Comparison of ENCODE assay signal across 9 cellular contexts in the genomic region with DNA sequence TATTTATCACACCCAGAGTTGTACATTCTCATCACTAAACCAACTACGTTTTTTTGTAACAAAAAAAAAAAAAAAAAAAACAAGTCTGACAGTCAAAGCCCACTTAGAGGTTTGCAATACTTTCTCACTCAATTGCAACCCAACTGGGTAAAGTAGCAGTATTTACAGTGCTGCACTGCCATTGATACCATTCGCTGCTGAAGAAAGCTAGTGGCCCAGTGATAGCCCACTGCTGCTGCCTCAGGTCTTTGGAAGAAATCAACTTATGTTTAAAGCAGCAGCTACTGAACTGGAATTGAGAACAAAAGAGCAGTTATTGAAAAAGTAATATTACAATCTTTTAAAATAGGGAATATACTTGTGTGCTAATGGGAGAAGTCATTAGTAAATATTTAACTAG. TPM values are rescaled to one million over a fixed set of nuclear protein-coding genes. Genes with fewer than 3 reads are reported as not detected.
DNase-seq lines count a peak whose midpoint lies in the region; ATAC-seq and TF ChIP-seq lines count a peak whose summit lies in the region.
"Had no signal": no experiment of that assay in that cellular context is flagged by ENCODE, and none has a peak within 500 bp of the region (broad histone marks: within the 10 kb centered on the region; RNA-seq: fewer than 3 reads in every experiment).

No MANE protein-coding gene starts in this region.

- peak overlapping the region; percentile 84 for H3K27ac Mint-ChIP-seq in activated CD8-positive, alpha-beta T cell treated with anti-CD3 and anti-CD28 coated beads, Interleukin-2, amount 10 ng/mL, durations not matched to agents 7 days and 5 days

- H3K9me3 Mint-ChIP-seq in activated CD8-positive, alpha-beta T cell treated with anti-CD3 and anti-CD28 coated beads, Interleukin-2, amount 10 ng/mL, durations not matched to agents 7 days and 5 days (ENCODE audit: insufficient read depth) = no peaks in the 10 kb centered on the region

- POLR2A ChIA-PET in SK-N-SH (lab: Yijun Ruan, JAX) = interaction anchor here (0.6 to 5.2 kb wide), 5 partner anchors 24 to 482 kb away, joined by 3 to 47 read pairs (median 4); partner anchors contain the start of gene COX20
- POLR2A ChIA-PET in activated CD8-positive, alpha-beta T cell treated with anti-CD3 and anti-CD28 coated beads, Interleukin-2, amount 10 ng/mL, durations not matched to agents 7 days and 5 days (lab: Charles Lee) = interaction anchor here (0.9 to 6.6 kb wide), 8 partner anchors 7 to 111 kb away, joined by 3 to 180 read pairs (median 22); partner anchors contain the start of gene COX20

- no peaks in the 10 kb centered on the region for H3K27me3 Mint-ChIP-seq in activated CD8-positive, alpha-beta T cell treated with anti-CD3 and anti-CD28 coated beads, Interleukin-2, amount 10 ng/mL, durations not matched to agents 7 days and 5 days (ENCODE audit: low read depth)

- peaks cover 33% of the 10 kb centered on the region for H3F3A ChIP-seq in SK-N-SH (replicated peaks; ENCODE audit: insufficient read depth)

- H3K4me3 ChIP-seq in SK-N-SH (ENCODE audit: low read depth in 2 of 2, low read length in 1 of 2) = peak overlapping the region; percentile 99 to 100
- peak overlapping the region; percentile 67; the same call in 1 of the 2 replicates for H3K4me3 ChIP-seq in iPS-18c (ENCODE audit: insufficient read depth, low read depth, low read length)

- peaks cover 62% of the 10 kb centered on the region for H3K36me3 Mint-ChIP-seq in activated CD8-positive, alpha-beta T cell treated with anti-CD3 and anti-CD28 coated beads, Interleukin-2, amount 10 ng/mL, durations not matched to agents 7 days and 5 days (ENCODE audit: low read depth)

- H3K9me3 ChIP-seq in SK-N-SH = no peaks in the 10 kb centered on the region
- H3K9me3 ChIP-seq in iPS-18c (ENCODE audit: control insufficient read depth, insufficient read depth, low read length) = no peaks in the 10 kb centered on the region

- ATAC-seq in SK-N-SH treated with all-trans-retinoic acid at 6 μM for 48 hours = no peak
- ATAC-seq in activated CD8-positive, alpha-beta T cell treated with anti-CD3 and anti-CD28 coated beads, Interleukin-2, amount 10 ng/mL, durations not matched to agents 7 days and 5 days = no peak
- ATAC-seq in GM18502 (IDR thresholded peaks at IDR 0.05; ENCODE audit: poor library complexity, unreplicated experiment) = no peak
- no peak for ATAC-seq in HG02852 (IDR thresholded peaks at IDR 0.05; ENCODE audit: unreplicated experiment)

- H3K4me2 ChIP-seq in SK-N-SH = peak overlapping the region; percentile 75

- TF ChIP-seq RAD21 in SK-N-SH (IDR thresholded peaks at IDR 0.05; ENCODE audit: low read length) = no peak

- H3K9ac ChIP-seq in SK-N-SH = peak overlapping the region; percentile 100

- TF ChIP-seq CTCF in SK-N-SH (IDR thresholded peaks at IDR 0.05) = no peak

- no peak for DNase-seq in SK-N-SH
- no peak for DNase-seq in activated CD8-positive, alpha-beta T cell treated with anti-CD3 and anti-CD28 coated beads, Interleukin-2, amount 10 ng/mL, durations not matched to agents 7 days and 5 days
- DNase-seq in superior temporal gyrus (ENCODE audit: extremely low spot score) = peak; percentile 13
- DNase-seq in NK-92 treated with Interleukin-12 subunit alpha and Interleukin-12 subunit beta, amount 100 ng/mL, for 24 hours (lab: John Stamatoyannopoulos, UW) = no peak
- DNase-seq: DMS153 had no signal

- TF ChIP-seq EP300 in SK-N-SH (IDR thresholded peaks at IDR 0.05; ENCODE audit: borderline replicate concordance in 1 of 2, low read depth in 1 of 2, low read length in 1 of 2) = no peak

- H3K36me3 ChIP-seq in SK-N-SH (replicated peaks in 1 of 2; ENCODE audit: control insufficient read depth in 1 of 2, insufficient read depth in 2 of 2, low read length in 1 of 2) = peaks cover 54 to 59% of the 10 kb centered on the region in 2 experiments

- 6% methylated on average over 2 of the region's 2 CpGs for WGBS in SK-N-SH (ENCODE audit: low lambda C conversion rate)

- H3K27me3 ChIP-seq in SK-N-SH (ENCODE audit: insufficient read depth) = no peaks in the 10 kb centered on the region

- H2AFZ ChIP-seq in SK-N-SH (ENCODE audit: low read depth) = no peak overlapping the region

- H3K79me2 ChIP-seq in SK-N-SH (ENCODE audit: insufficient read depth) = peaks cover 74% of the 10 kb centered on the region

- CTCF ChIA-PET in SK-N-SH (lab: Yijun Ruan, JAX) = interaction anchor here (0.8 to 3.3 kb wide), 7 partner anchors 9 to 181 kb away, joined by 3 to 25 read pairs (median 5); a partner anchor contains a TSS
- CTCF ChIA-PET in activated CD8-positive, alpha-beta T cell treated with anti-CD3 and anti-CD28 coated beads, Interleukin-2, amount 10 ng/mL, durations not matched to agents 7 days and 5 days (lab: Charles Lee) = interaction anchor here (0.8 to 6.8 kb wide), 8 partner anchors 11 to 181 kb away, joined by 3 to 39 read pairs (median 6); partner anchors contain the start of gene COX20

- H4K20me1 ChIP-seq in SK-N-SH (ENCODE audit: insufficient read depth) = peaks cover 61% of the 10 kb centered on the region

- peak overlapping the region; percentile 90 to 96; a peak in 3 of 4 replicates for H3K27ac ChIP-seq in SK-N-SH (ENCODE audit: low read depth in 2 of 2, low read length in 1 of 2)

- peaks cover 15 to 35% of the 10 kb centered on the region in 2 experiments; a peak in 3 of 4 replicates for H3K4me1 ChIP-seq in SK-N-SH (ENCODE audit: control insufficient read depth in 1 of 2, insufficient read depth in 2 of 2, low read depth in 1 of 2, low read length in 1 of 2)

- H3K4me1 Mint-ChIP-seq in activated CD8-positive, alpha-beta T cell treated with anti-CD3 and anti-CD28 coated beads, Interleukin-2, amount 10 ng/mL, durations not matched to agents 7 days and 5 days (ENCODE audit: low read depth) = peaks cover 61% of the 10 kb centered on the region

- peak overlapping the region; percentile 93 for H3K4me3 Mint-ChIP-seq in activated CD8-positive, alpha-beta T cell treated with anti-CD3 and anti-CD28 coated beads, Interleukin-2, amount 10 ng/mL, durations not matched to agents 7 days and 5 days

- H3K9me2 ChIP-seq in SK-N-SH = no peaks in the 10 kb centered on the region

TF ChIP-seq in SK-N-SH, 30 proteins besides CTCF, POLR2A, EP300 and RAD21 (continues in another document):
- TF ChIP-seq, protein P1, sequence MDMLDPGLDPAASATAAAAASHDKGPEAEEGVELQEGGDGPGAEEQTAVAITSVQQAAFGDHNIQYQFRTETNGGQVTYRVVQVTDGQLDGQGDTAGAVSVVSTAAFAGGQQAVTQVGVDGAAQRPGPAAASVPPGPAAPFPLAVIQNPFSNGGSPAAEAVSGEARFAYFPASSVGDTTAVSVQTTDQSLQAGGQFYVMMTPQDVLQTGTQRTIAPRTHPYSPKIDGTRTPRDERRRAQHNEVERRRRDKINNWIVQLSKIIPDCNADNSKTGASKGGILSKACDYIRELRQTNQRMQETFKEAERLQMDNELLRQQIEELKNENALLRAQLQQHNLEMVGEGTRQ (IDR thresholded peaks at IDR 0.05; ENCODE audit: borderline replicate concordance, low read depth, low read length) = no peak
- no peak for TF ChIP-seq SIN3A (IDR thresholded peaks at IDR 0.05; ENCODE audit: borderline replicate concordance, low read depth, low read length)
- TF ChIP-seq TCF12 (IDR thresholded peaks at IDR 0.05) = no peak
- TF ChIP-seq MAX (IDR thresholded peaks at IDR 0.05; ENCODE audit: low read depth) = no peak
- no peak for TF ChIP-seq POLR2AphosphoS5 (IDR thresholded peaks at IDR 0.05; ENCODE audit: low read depth, low read length)

TF ChIP-seq in SK-N-SH treated with all-trans-retinoic acid at 6 μM for 48 hours, 23 proteins besides CTCF, POLR2A, EP300 and RAD21 (continues in another document):
- no peak for TF ChIP-seq SNAI2 (CRISPR knock-in tag; IDR thresholded peaks at IDR 0.05)
- TF ChIP-seq ZC3H10 (CRISPR knock-in tag; IDR thresholded peaks at IDR 0.05) = no peak
- no peak for TF ChIP-seq ZNF8 (CRISPR knock-in tag; IDR thresholded peaks at IDR 0.05)
- no peak for TF ChIP-seq POU6F1 (CRISPR knock-in tag; IDR thresholded peaks at IDR 0.05; ENCODE audit: borderline replicate concordance, low read depth)
- no peak for TF ChIP-seq ARNTL (CRISPR knock-in tag; IDR thresholded peaks at IDR 0.05; ENCODE audit: borderline replicate concordance, low read depth)

RNA-seq across cellular contexts. Expression of gene HNRNPU, which starts 2.7 kb away (rescaled TPM):
- 130 and 164 TPM in 2 replicates for polyA plus RNA-seq in SK-N-SH (2012; rRNA removed)
- 172 and 202 TPM in 2 replicates for polyA plus RNA-seq in SK-N-SH (2012; cell fraction: cytosol; rRNA removed)
- 102 and 124 TPM in 2 replicates for polyA plus RNA-seq in SK-N-SH (2012; cell fraction: nucleus; rRNA removed)
- total RNA-seq in activated CD8-positive, alpha-beta T cell treated with anti-CD3 and anti-CD28 coated beads, Interleukin-2, amount 10 ng/mL, durations not matched to agents 7 days and 5 days = 100 to 1,000 TPM; 432 to 435 TPM

RNA-seq across cellular contexts. Expression of gene COX20, which starts 26.2 kb away (rescaled TPM):
- polyA plus RNA-seq in SK-N-SH (2012; rRNA removed) = 24.8 and 29.0 TPM in 2 replicates
- polyA plus RNA-seq in SK-N-SH (2012; cell fraction: cytosol; rRNA removed) = 36.2 and 56.6 TPM in 2 replicates
- 14.9 and 27.5 TPM in 2 replicates for polyA plus RNA-seq in SK-N-SH (2012; cell fraction: nucleus; rRNA removed)
- 10 to 100 TPM; 31.3 to 33.6 TPM for total RNA-seq in activated CD8-positive, alpha-beta T cell treated with anti-CD3 and anti-CD28 coated beads, Interleukin-2, amount 10 ng/mL, durations not matched to agents 7 days and 5 days
